Comparison of ENCODE assay signal across 18 cellular contexts in genomic region chr20:9571783-9572182, GRCh38. TPM values are rescaled to one million over a fixed set of nuclear protein-coding genes. Genes with fewer than 3 reads are reported as not detected.
A peak's percentile ranks its signal among the peaks of the same experiment; 100 is the strongest.
DNase-seq lines count a peak whose midpoint lies in the region; ATAC-seq, FAIRE-seq and TF ChIP-seq lines count a peak whose summit lies in the region.
"Had no signal": no experiment of that assay in that cellular context is flagged by ENCODE, and none has a peak within 500 bp of the region (broad histone marks: within the 10 kb centered on the region; RNA-seq: fewer than 3 reads in every experiment).

No MANE protein-coding gene starts in this region.

- no peak overlapping the region for H3K27ac ChIP-seq in GM23338 (ENCODE audit: low read depth)
- peak overlapping the region; percentile 81 for H3K27ac ChIP-seq in HUES6 (ENCODE audit: low read depth, low read length)
- H3K27ac ChIP-seq in H1 (ENCODE audit: low read depth, low read length) = no peak overlapping the region
- H3K27ac ChIP-seq: BLaER1, GM23248 had no signal

- H2BK12ac ChIP-seq in H1 (ENCODE audit: low read depth, low read length) = peak overlapping the region; percentile 41

- H4K8ac ChIP-seq in H1 (ENCODE audit: extremely low read depth, insufficient read depth, low read length) = no peak overlapping the region

- no peak overlapping the region for H3K23ac ChIP-seq in H1 (ENCODE audit: insufficient read length)

- H3K4me3 Mint-ChIP-seq in GM23338 = no peak overlapping the region
- H3K4me3 Mint-ChIP-seq in neural crest cell = no peak overlapping the region
- H3K4me3 Mint-ChIP-seq: HFFc6 had no signal

- H3K36me3 ChIP-seq in GM23338 (ENCODE audit: insufficient read depth) = no peaks in the 10 kb centered on the region
- no peaks in the 10 kb centered on the region for H3K36me3 ChIP-seq in HUES6 (ENCODE audit: control insufficient read depth, insufficient read depth, low read length)
- H3K36me3 ChIP-seq in H1 (ENCODE audit: control insufficient read depth in 2 of 4, insufficient read depth in 4 of 4, low read length in 3 of 4) = no peaks in the 10 kb centered on the region
- H3K36me3 ChIP-seq: BLaER1 had no signal

- H4K5ac ChIP-seq in H1 (ENCODE audit: insufficient read length, low read depth, low read length) = no peak overlapping the region

- H3K4me1 Mint-ChIP-seq in GM23338 (peaks cover 55% of the 10 kb centered on the region), neural crest cell (peaks cover 50% of the 10 kb centered on the region)

- no peaks in the 10 kb centered on the region for H3K79me1 ChIP-seq in H1 (ENCODE audit: low read depth, low read length)

- TF ChIP-seq RAD21 in H1 (IDR thresholded peaks at IDR 0.05 in 1 of 2, conservative IDR thresholded peaks at IDR 0.05 in 1 of 2; ENCODE audit: low read depth in 2 of 2, low read length in 2 of 2) = no peak

- H3K14ac ChIP-seq in H1 (ENCODE audit: insufficient read length) = no peak overlapping the region

- H2BK20ac ChIP-seq in H1 (ENCODE audit: low read length) = no peak overlapping the region

- H3K18ac ChIP-seq in H1 (ENCODE audit: extremely low read depth, low read length) = no peak overlapping the region

- H4K20me1 ChIP-seq in GM23338 (replicated peaks; ENCODE audit: insufficient read depth) (no peaks in the 10 kb centered on the region), H1 (replicated peaks in 1 of 2; ENCODE audit: control insufficient read depth in 1 of 2, insufficient read depth in 2 of 2, low read length in 2 of 2) (no peaks in the 10 kb centered on the region)
- H4K20me1 ChIP-seq: BLaER1 had no signal

- H3K79me2 ChIP-seq in GM23338 (replicated peaks; ENCODE audit: insufficient read depth) (no peaks in the 10 kb centered on the region), H1 (ENCODE audit: control insufficient read depth in 1 of 2, insufficient read depth in 2 of 2, low read length in 2 of 2) (no peaks in the 10 kb centered on the region)

- H3K9ac ChIP-seq in HUES6 (ENCODE audit: low read length) = no peak overlapping the region
- H3K9ac ChIP-seq in H1 (replicated peaks in 1 of 4; ENCODE audit: extremely low read depth in 1 of 4, low read depth in 3 of 4, low read length in 3 of 4) = no peak overlapping the region
- H3K9ac ChIP-seq: BLaER1, GM23248 had no signal

- H3K9me3 Mint-ChIP-seq in GM23338 = no peaks in the 10 kb centered on the region; the same call in 2 of the 3 replicates
- peaks cover 2% of the 10 kb centered on the region for H3K9me3 Mint-ChIP-seq in neural crest cell
- H3K9me3 Mint-ChIP-seq: HFFc6 had no signal

- no peak overlapping the region for H3K4ac ChIP-seq in H1 (replicated peaks; ENCODE audit: insufficient read length, low read depth, low read length)

- CTCF ChIA-PET in H1 (lab: Charles Lee; ENCODE audit: partially characterized antibody) = interaction anchor here (0.7 to 4.0 kb wide), 11 partner anchors 9 to 178 kb away, joined by 3 to 15 read pairs (median 4); no protein-coding TSS in a partner anchor

- DNase-seq in GM23338 (ENCODE audit: low spot score) = no peak
- DNase-seq in H1 (ENCODE audit: low read depth in 1 of 2, low spot score in 2 of 2) = no peak
- DNase-seq in neural crest cell (ENCODE audit: low read depth, low spot score) = no peak
- DNase-seq in GM03348 (ENCODE audit: low spot score) = no peak
- DNase-seq: 8988T, AML-193, DMS79, GM23248, HCEC 1CT, HFFc6 had no signal

- H3K27me3 ChIP-seq in GM23338 (ENCODE audit: insufficient read depth) (peaks cover 57% of the 10 kb centered on the region), HUES6 (ENCODE audit: control insufficient read depth, insufficient read depth, low read length) (peaks cover 15% of the 10 kb centered on the region; the same call in 1 of the 2 replicates), H1 (replicated peaks in 1 of 4; ENCODE audit: control insufficient read depth in 3 of 4, extremely low read depth in 1 of 4, insufficient read depth in 3 of 4, low read length in 3 of 4) (peaks cover 0 to 36% (median 17%) of the 10 kb centered on the region in 4 experiments; a peak in 6 of 7 replicates)
- H3K27me3 ChIP-seq: BLaER1 had no signal

- H3K27me3 Mint-ChIP-seq in GM23338 (ENCODE audit: insufficient read depth, low read depth, poor library complexity) = peaks cover 21% of the 10 kb centered on the region
- no peaks in the 10 kb centered on the region for H3K27me3 Mint-ChIP-seq in neural crest cell (ENCODE audit: low read depth)

- H3K9me2 ChIP-seq in GM23338 (ENCODE audit: insufficient read depth) = no peaks in the 10 kb centered on the region

- POLR2A ChIA-PET in H1 (lab: Charles Lee; ENCODE audit: partially characterized antibody) = interaction anchor here (0.7 kb wide), 1 partner anchor 724 kb away, joined by 3 read pairs; no protein-coding TSS in a partner anchor

- H3K9me3 ChIP-seq in HUES6 (ENCODE audit: control insufficient read depth, insufficient read depth, low read depth, low read length) (no peaks in the 10 kb centered on the region), H1 (ENCODE audit: insufficient read depth in 2 of 2, low read depth in 1 of 2, low read length in 1 of 2) (0 out of 4 replicates have a peak, but pooled peaks cover 2 to 3% of the 10 kb centered on the region in 2 experiments)
- H3K9me3 ChIP-seq: BLaER1 had no signal

- WGBS in H1 (ENCODE audit: extremely low coverage in 1 of 2, insufficient coverage in 1 of 2, insufficient read length in 1 of 2, insufficient replicate concordance in 2 of 2, low coverage in 1 of 2, low lambda C conversion rate in 2 of 2, missing lambda C conversion rate in 1 of 2), 2 experiments = 64% methylated on average over 3 of the region's 3 CpGs; no CpG with 5 or more reads in 1 of the 2 experiments

- no peak overlapping the region for H2AK5ac ChIP-seq in H1 (ENCODE audit: low read depth, low read length)

- no peak overlapping the region for H3K56ac ChIP-seq in H1 (replicated peaks; ENCODE audit: insufficient read length, low read depth, low read length)

- TF ChIP-seq CTCF in GM23338 (conservative IDR thresholded peaks at IDR 0.05; ENCODE audit: low read depth in 2 of 2) (no peak), H1 (IDR thresholded peaks at IDR 0.05; ENCODE audit: control extremely low read depth in 1 of 3, insufficient read depth in 1 of 3, low read depth in 1 of 3, low read length in 3 of 3) (no peak), neural crest cell (conservative IDR thresholded peaks at IDR 0.05) (no peak)

- H4K91ac ChIP-seq in H1 (replicated peaks; ENCODE audit: insufficient read length, low read length) = no peak overlapping the region

- H3K23me2 ChIP-seq in H1 (ENCODE audit: low read depth, low read length) = 0 out of 2 replicates have a peak, but pooled peaks cover 1% of the 10 kb centered on the region

- H2AFZ ChIP-seq in GM23338 = no peak overlapping the region
- no peak overlapping the region for H2AFZ ChIP-seq in H1 (ENCODE audit: low read length)
- H2AFZ ChIP-seq: GM23248 had no signal

- H2BK15ac ChIP-seq in H1 (ENCODE audit: low read length) = no peak overlapping the region

- ATAC-seq in GM23338 (no peak), HG02798 (IDR thresholded peaks at IDR 0.05; ENCODE audit: poor library complexity, unreplicated experiment) (no peak), HG02852 (IDR thresholded peaks at IDR 0.05; ENCODE audit: unreplicated experiment) (no peak)
- ATAC-seq: K562 had no signal

- H3K4me3 ChIP-seq in GM23338 (no peak overlapping the region), HUES6 (ENCODE audit: low read depth, low read length) (no peak overlapping the region), H1 (ENCODE audit: extremely low read depth in 1 of 4, insufficient read depth in 2 of 4, low read depth in 3 of 4, low read length in 4 of 4) (no peak overlapping the region)
- H3K4me3 ChIP-seq: BLaER1, GM23248, K562 had no signal

- FAIRE-seq in H1 (lab: Jason Lieb, UNC) = peak; percentile 7
- FAIRE-seq: GM12891, K562 had no signal

- H3K36me3 Mint-ChIP-seq in GM23338 (ENCODE audit: low read depth) = 0 out of 3 replicates have a peak, but pooled peaks cover 2% of the 10 kb centered on the region
- H3K36me3 Mint-ChIP-seq in neural crest cell (ENCODE audit: low read depth) = no peaks in the 10 kb centered on the region

- H3K4me1 ChIP-seq in GM23338 (ENCODE audit: insufficient read depth) = peaks cover 49% of the 10 kb centered on the region
- peaks cover 48% of the 10 kb centered on the region for H3K4me1 ChIP-seq in HUES6 (ENCODE audit: control insufficient read depth, insufficient read depth, low read length)
- H3K4me1 ChIP-seq in H1 (replicated peaks in 1 of 4; ENCODE audit: control insufficient read depth in 3 of 4, insufficient read depth in 4 of 4, low read length in 3 of 4) = peaks cover 20 to 42% (median 28%) of the 10 kb centered on the region in 4 experiments
- H3K4me1 ChIP-seq: BLaER1 had no signal

- H2BK5ac ChIP-seq in H1 (ENCODE audit: low read depth, low read length) = no peak overlapping the region

- no peaks in the 10 kb centered on the region for H3F3A ChIP-seq in GM23338 (replicated peaks; ENCODE audit: low read depth)

- no peak for TF ChIP-seq POLR2A in H1 (IDR thresholded peaks at IDR 0.05; ENCODE audit: control extremely low read depth in 1 of 2, low read depth in 2 of 2, low read length in 2 of 2)

- no peak for TF ChIP-seq EP300 in H1 (IDR thresholded peaks at IDR 0.05; ENCODE audit: borderline replicate concordance in 1 of 2, low read depth in 2 of 2, low read length in 2 of 2)

- H3K27ac Mint-ChIP-seq in GM23338 (peak overlapping the region; percentile 81), neural crest cell (ENCODE audit: unreplicated experiment) (peak overlapping the region; percentile 87)
- H3K27ac Mint-ChIP-seq: HFFc6 had no signal

- H3K4me2 ChIP-seq in GM23338 (peak overlapping the region; percentile 45), H1 (ENCODE audit: insufficient read depth in 1 of 2, low read depth in 2 of 2, low read length in 2 of 2) (no peak overlapping the region; a peak in 1 of 4 replicates)
- H3K4me2 ChIP-seq: BLaER1 had no signal

- no peak overlapping the region for H2BK120ac ChIP-seq in H1 (replicated peaks; ENCODE audit: low read depth, low read length)

TF ChIP-seq in GM23338, 12 proteins besides CTCF, POLR2A, EP300 and RAD21 (continues in another document):
- no peak for TF ChIP-seq ZNF331 (CRISPR knock-in tag; IDR thresholded peaks at IDR 0.05; ENCODE audit: low read depth)

TF ChIP-seq in H1, 55 proteins besides CTCF, POLR2A, EP300 and RAD21 (continues in another document):
- no peak for TF ChIP-seq PHF8 (conservative IDR thresholded peaks at IDR 0.05; ENCODE audit: low read depth, low read length)

RNA-seq across cellular contexts. Expression of gene LAMP5, which starts 57.4 kb away (rescaled TPM):
- 0.21 and 0.62 TPM in 2 replicates for total RNA-seq in GM23338 (2014; rRNA removed; shearing (Covaris generic))
- 0.10 and 0.29 TPM in 2 replicates for polyA plus RNA-seq in GM23338 (2016; fragmentation: Nextera tagmentation; extraction: Ambion mirVana)
- total RNA-seq in H1 (2021; fragmentation: NEBNext Ultra II Directional; extraction: Animal tissue kit (Norgen Biotek cat#: 25700)) = 0.22 and 0.31 TPM in 2 replicates
- polyA plus RNA-seq in H1 (2011; rRNA removed) = 0.66 and 1.9 TPM in 2 replicates
- 1.2 TPM for polyA plus RNA-seq in H1 (2011; cell fraction: cytosol; rRNA removed)
- 1.6 TPM for polyA plus RNA-seq in H1 (2011; cell fraction: nucleus; rRNA removed)
- 0.50 to 1.0 TPM (median 0.89 TPM) in 4 replicates for polyA plus RNA-seq in H1 (2012, experiment 1 of 2)
- 1.2 TPM for polyA plus RNA-seq in H1 (2012, experiment 2 of 2)
- polyA plus RNA-seq in H1 (2013, experiment 1 of 2) = 0.41 TPM
- 0.35 TPM for polyA plus RNA-seq in H1 (2013, experiment 2 of 2)
- 0.44 and 0.54 TPM in 2 replicates for polyA minus RNA-seq in H1 (2011; rRNA and poly(A)+ RNA removed)
- polyA minus RNA-seq in H1 (2011; cell fraction: cytosol; rRNA and poly(A)+ RNA removed) = not detected
- polyA minus RNA-seq in H1 (2011; cell fraction: nucleus; rRNA and poly(A)+ RNA removed) = not detected
- total RNA-seq in neural crest cell = 0.98 and 1.0 TPM in 2 replicates
- total RNA-seq: G401, HFFc6, HT1080, K562 had no signal
- polyA plus RNA-seq: GM23248, K562 had no signal
